In genomic region chr14:91177073-91177796, GRCh38 we compare ENCODE assay signal across 8 cellular contexts.
DNase-seq lines count a peak whose midpoint lies in the region; ATAC-seq and TF ChIP-seq lines count a peak whose summit lies in the region.

No MANE protein-coding gene starts in this region.

- H3K27ac ChIP-seq in upper lobe of right lung = no peak overlapping the region

- intact Hi-C loops in upper lobe of right lung (cut with DNase I) = loop anchor here (5.0 kb wide), 1 partner anchor 110 kb away; no protein-coding TSS in a partner anchor

- H3K4me1 ChIP-seq in upper lobe of right lung = no peaks in the 10 kb centered on the region

- DNase-seq in GM12865 (ENCODE audit: low read depth) (peak; percentile 82), LNCaP clone FGC (ENCODE audit: low read depth) (peak; percentile 21), RPMI8226 (peak; percentile 53), foreskin fibroblast (peak; percentile 48 to 81), pons (ENCODE audit: low spot score) (peak; percentile 50), upper lobe of right lung (no peak), ecto neural progenitor cell (ENCODE audit: low spot score) (no peak)
- DNase-seq in activated T-helper 1 cell treated with anti-CD3 and anti-CD28 coated beads, Interleukin-2, amount 50 U/mL, for 16 hours (ENCODE audit: low read depth in 1 of 2, low spot score in 1 of 2) = peak; percentile 38 to 50

- TF ChIP-seq CTCF in GM12865 (IDR thresholded peaks at IDR 0.05; ENCODE audit: insufficient read depth, low read depth, low read length, missing control alignments) (peak; percentile 67), LNCaP clone FGC (IDR thresholded peaks at IDR 0.05; ENCODE audit: control insufficient read depth, extremely low read depth, insufficient read depth) (peak; percentile 79), foreskin fibroblast (IDR thresholded peaks at IDR 0.05; ENCODE audit: low read depth, low read length) (peak; percentile 85), upper lobe of right lung (IDR thresholded peaks at IDR 0.05) (peak; percentile 84)

- no peak overlapping the region for H3K4me3 ChIP-seq in GM12865 (ENCODE audit: low read depth, low read length)
- no peak overlapping the region for H3K4me3 ChIP-seq in LNCaP clone FGC (ENCODE audit: low read depth, low read length)
- no peak overlapping the region for H3K4me3 ChIP-seq in foreskin fibroblast (ENCODE audit: low read depth in 1 of 2, low read length in 2 of 2)
- no peak overlapping the region for H3K4me3 ChIP-seq in upper lobe of right lung

- peaks cover 62% of the 10 kb centered on the region for H3K36me3 ChIP-seq in upper lobe of right lung

- no peaks in the 10 kb centered on the region for H3K27me3 ChIP-seq in upper lobe of right lung

- no peaks in the 10 kb centered on the region for H3K9me3 ChIP-seq in upper lobe of right lung

- peak; percentile 86 for ATAC-seq in upper lobe of right lung

Comparison
In these comparisons a context has a peak if more than half of its experiments do, and no peak if none do; other contexts are left out.
1. DNase-seq: peak in GM12865 (single experiment), LNCaP clone FGC (single experiment), RPMI8226 (single experiment), activated T-helper 1 cell treated with anti-CD3 and anti-CD28 coated beads, Interleukin-2, amount 50 U/mL, for 16 hours (2 of 2), foreskin fibroblast (2 of 2) and pons (single experiment); none in upper lobe of right lung (single experiment) and ecto neural progenitor cell (single experiment).
2. Peak in every context shown above with its lines, with median percentiles within 50 percentile points of each other: CTCF ChIP-seq.